37 cellular contexts compared by ENCODE assay signal in the genomic region with DNA sequence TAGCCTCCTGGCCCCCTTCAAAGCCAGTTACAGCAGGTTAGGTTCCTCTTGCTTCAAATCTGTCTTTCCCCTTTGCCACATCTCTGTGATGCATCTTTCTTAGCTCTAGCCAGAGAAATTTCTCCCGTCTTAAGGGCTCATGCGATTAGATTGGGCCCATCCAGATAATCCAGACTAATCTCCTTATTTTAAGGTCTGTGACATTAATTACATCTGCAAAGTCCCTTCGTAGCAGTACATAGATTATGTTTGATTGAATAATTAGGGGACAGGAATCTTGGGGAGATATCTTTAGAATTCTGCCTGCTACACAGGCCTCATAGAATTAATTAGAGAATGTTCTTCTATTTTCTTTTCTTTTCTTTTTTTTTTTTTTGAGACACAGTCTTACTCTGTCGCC.
"Had no signal": no experiment of that assay in that cellular context is flagged by ENCODE, and none has a peak within 500 bp of the region (broad histone marks: within the 10 kb centered on the region; RNA-seq: fewer than 3 reads in every experiment).

No MANE protein-coding gene starts in this region.

- H3K36me3 ChIP-seq: adrenal gland, ascending aorta, cardiac muscle cell had no signal

- H3K9me3 ChIP-seq: adrenal gland, ascending aorta had no signal

- H3K9me3 Mint-ChIP-seq: activated T-helper 17 cell treated with anti-CD3 and anti-CD28 coated beads, Interleukin-2, amount 50 U/mL, for 72 hours; central memory CD8-positive, alpha-beta T cell; T-helper 1 cell treated with Interleukin-12 subunit alpha and Interleukin-12 subunit beta and Interleukin-4 antibody, amounts not matched to agents 30 μg/mL and 1 μg/mL, for 36 hours; T-helper 2 cell treated with Interferon-gamma antibody and Interleukin-4, amounts not matched to agents 5 μg/mL and 100 μg/mL, for 36 hours had no signal

- H3K27me3 ChIP-seq: adrenal gland, ascending aorta, cardiac muscle cell had no signal

- H3K27ac Mint-ChIP-seq: activated B cell treated with CpG ODN at 0.5 μM for 24 hours; activated CD4-positive, alpha-beta T cell treated with anti-CD3 and anti-CD28 coated beads for 36 hours; activated CD4-positive, alpha-beta T cell treated with anti-CD3 and anti-CD28 coated beads, Interleukin-2, amount 10 ng/mL, durations not matched to agents 7 days and 5 days; activated CD8-positive, alpha-beta T cell treated with anti-CD3 and anti-CD28 coated beads for 36 hours; activated naive CD4-positive, alpha-beta T cell treated with anti-CD3 and anti-CD28 coated beads for 36 hours; activated naive CD4-positive, alpha-beta T cell treated with anti-CD3 and anti-CD28 coated beads, Interleukin-2, amount 50 U/mL, for 72 hours; activated naive CD8-positive, alpha-beta T cell treated with anti-CD3 and anti-CD28 coated beads for 36 hours; activated T-cell treated with anti-CD3 and anti-CD28 coated beads, Interleukin-2, amount 50 U/mL, for 72 hours; activated T-helper 1 cell treated with anti-CD3 and anti-CD28 coated beads, Interleukin-12 subunit alpha, Interleukin-12 subunit beta, Interleukin-2, Interleukin-4 antibody, amounts not matched to agents 30 ng/mL and 10 ng/mL and 1 ng/mL, durations not matched to agents 14 hours and 24 hours and 36 hours; activated T-helper 17 cell treated with anti-CD3 and anti-CD28 coated beads, Interleukin-2, amount 50 U/mL, for 72 hours; brain; T-helper 1 cell treated with Interleukin-12 subunit alpha and Interleukin-12 subunit beta and Interleukin-4 antibody, amounts not matched to agents 30 μg/mL and 1 μg/mL, for 36 hours; T-helper 2 cell treated with Interferon-gamma antibody and Interleukin-4, amounts not matched to agents 5 μg/mL and 100 μg/mL, for 36 hours had no signal

- H3K27me3 Mint-ChIP-seq: activated B cell treated with CpG ODN at 0.5 μM for 24 hours; activated CD4-positive, alpha-beta T cell treated with anti-CD3 and anti-CD28 coated beads for 36 hours; activated CD4-positive, alpha-beta T cell treated with anti-CD3 and anti-CD28 coated beads, Interleukin-2, amount 10 ng/mL, durations not matched to agents 7 days and 5 days; activated CD8-positive, alpha-beta T cell treated with anti-CD3 and anti-CD28 coated beads for 36 hours; activated naive CD8-positive, alpha-beta T cell treated with anti-CD3 and anti-CD28 coated beads for 36 hours; activated T-helper 17 cell treated with anti-CD3 and anti-CD28 coated beads, Interleukin-2, amount 50 U/mL, for 72 hours; brain; central memory CD8-positive, alpha-beta T cell had no signal

- FAIRE-seq: bronchial epithelial cell, TTC549 had no signal

- H3K4me3 Mint-ChIP-seq: activated B cell treated with CpG ODN at 0.5 μM for 24 hours; activated CD4-positive, alpha-beta T cell treated with anti-CD3 and anti-CD28 coated beads for 36 hours; activated CD4-positive, alpha-beta T cell treated with anti-CD3 and anti-CD28 coated beads, Interleukin-2, amount 10 ng/mL, durations not matched to agents 7 days and 5 days; activated CD8-positive, alpha-beta T cell treated with anti-CD3 and anti-CD28 coated beads for 36 hours; activated naive CD4-positive, alpha-beta T cell treated with anti-CD3 and anti-CD28 coated beads for 36 hours; activated naive CD8-positive, alpha-beta T cell treated with anti-CD3 and anti-CD28 coated beads for 36 hours; activated T-cell treated with anti-CD3 and anti-CD28 coated beads, Interleukin-2, amount 50 U/mL, for 4 hours; activated T-cell treated with anti-CD3 and anti-CD28 coated beads, Interleukin-2, amount 50 U/mL, for 72 hours; activated T-helper 1 cell treated with anti-CD3 and anti-CD28 coated beads, Interleukin-12 subunit alpha, Interleukin-12 subunit beta, Interleukin-2, Interleukin-4 antibody, amounts not matched to agents 30 ng/mL and 10 ng/mL and 1 ng/mL, durations not matched to agents 14 hours and 24 hours and 36 hours; activated T-helper 17 cell treated with anti-CD3 and anti-CD28 coated beads, Interleukin-2, amount 50 U/mL, for 72 hours; brain; central memory CD8-positive, alpha-beta T cell; T-helper 1 cell treated with Interleukin-12 subunit alpha and Interleukin-12 subunit beta and Interleukin-4 antibody, amounts not matched to agents 30 μg/mL and 1 μg/mL, for 36 hours; T-helper 2 cell treated with Interferon-gamma antibody and Interleukin-4, amounts not matched to agents 5 μg/mL and 100 μg/mL, for 36 hours had no signal

- H3K4me3 ChIP-seq: adrenal gland, ascending aorta, cardiac muscle cell had no signal

- DNase-seq: activated B cell treated with CpG ODN at 0.5 μM for 24 hours; activated CD4-positive, alpha-beta T cell treated with anti-CD3 and anti-CD28 coated beads for 1 hour; activated CD4-positive, alpha-beta T cell treated with anti-CD3 and anti-CD28 coated beads for 36 hours; activated CD4-positive, alpha-beta T cell treated with anti-CD3 and anti-CD28 coated beads for 48 hours; activated CD4-positive, alpha-beta T cell treated with anti-CD3 and anti-CD28 coated beads, Interleukin-2, amount 10 ng/mL, durations not matched to agents 7 days and 5 days; activated CD4-positive, alpha-beta T cell treated with anti-CD3 and anti-CD28 coated beads, Interleukin-2, amount 50 U/mL, for 48 hours; activated CD8-positive, alpha-beta memory T cell treated with anti-CD3 and anti-CD28 coated beads, Interleukin-2, amount 50 U/mL, for 4 hours; activated CD8-positive, alpha-beta T cell treated with anti-CD3 and anti-CD28 coated beads for 36 hours; activated effector memory CD4-positive, alpha-beta T cell treated with anti-CD3 and anti-CD28 coated beads, Interleukin-2, amount 50 U/mL, for 16 hours; activated gamma-delta T cell treated with Interleukin-2 at 50 U/mL for 16 hours; activated naive CD4-positive, alpha-beta T cell; activated naive CD4-positive, alpha-beta T cell treated with anti-CD3 and anti-CD28 coated beads for 36 hours; activated naive CD4-positive, alpha-beta T cell treated with anti-CD3 and anti-CD28 coated beads, Interleukin-2, amount 50 U/mL, for 16 hours; activated naive CD8-positive, alpha-beta T cell treated with anti-CD3 and anti-CD28 coated beads for 36 hours; activated T-cell treated with anti-CD3 and anti-CD28 coated beads for 4 hours; activated T-cell treated with anti-CD3 and anti-CD28 coated beads, Interleukin-2, amount 50 U/mL, for 1 hour; activated T-cell treated with anti-CD3 and anti-CD28 coated beads, Interleukin-2, amount 50 U/mL, for 4 hours; activated T-cell treated with anti-CD3 and anti-CD28 coated beads, Interleukin-2, amount 50 U/mL, for 72 hours; adrenal gland; amniotic stem cell; caudate nucleus; cerebellar nuclear complex; T-helper 1 cell; T-helper 2 cell; T-helper 9 cell had no signal

- H3K27ac ChIP-seq: adrenal gland, ascending aorta, cardiac muscle cell, VCaP had no signal

- H3K4me1 Mint-ChIP-seq: brain had no signal
